In the genomic region with DNA sequence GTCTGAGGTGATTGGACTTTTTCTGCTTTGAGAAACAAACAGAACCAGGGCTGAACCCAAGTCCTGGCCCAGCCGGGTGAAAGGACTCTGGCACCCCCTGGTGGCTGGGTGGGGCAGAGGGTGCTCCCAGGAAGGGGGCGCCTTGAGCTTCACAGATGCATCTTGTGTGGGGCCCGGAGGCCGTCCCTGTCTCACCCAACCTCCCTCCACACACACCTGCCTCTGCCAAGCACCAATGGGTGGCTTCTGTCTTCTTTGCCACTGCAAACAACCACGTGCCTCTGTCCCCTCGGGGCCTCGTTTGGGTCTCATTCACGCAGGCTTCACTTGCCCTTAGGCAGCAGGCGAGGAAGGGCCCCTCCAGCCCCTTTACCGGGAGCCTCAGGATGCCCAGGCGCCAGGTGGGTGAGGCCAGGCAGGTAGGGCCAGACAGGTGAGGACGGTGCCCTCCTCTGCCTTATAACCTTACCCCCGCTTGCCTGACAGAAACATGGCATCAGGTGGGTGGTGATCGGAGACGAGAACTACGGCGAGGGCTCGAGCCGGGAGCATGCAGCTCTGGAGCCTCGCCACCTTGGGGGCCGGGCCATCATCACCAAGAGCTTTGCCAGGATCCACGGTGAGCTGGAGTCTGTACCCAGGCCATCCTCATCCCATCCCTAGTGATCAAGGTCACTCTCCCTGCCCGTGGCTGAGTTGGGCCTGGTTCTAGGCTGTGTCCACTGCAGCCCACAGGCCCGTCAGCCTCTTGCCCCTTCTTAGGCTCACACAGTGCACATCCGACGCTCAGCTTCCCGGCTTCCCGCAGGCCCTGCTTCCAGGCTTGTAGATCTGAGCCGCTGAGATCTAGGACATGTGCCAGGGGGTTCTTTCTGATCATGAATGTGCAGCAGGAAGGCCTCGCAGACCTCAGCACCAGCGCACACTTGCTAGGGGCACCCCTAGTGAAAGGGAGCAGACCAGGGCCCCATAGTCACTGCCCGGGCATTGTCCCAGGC, we compare ENCODE assay signal across 9 cellular contexts. TPM values are rescaled to one million over a fixed set of nuclear protein-coding genes. Genes with fewer than 3 reads are reported as not detected.
DNase-seq lines count a peak whose midpoint lies in the region; ATAC-seq and TF ChIP-seq lines count a peak whose summit lies in the region.
"Had no signal": no experiment of that assay in that cellular context is flagged by ENCODE, and none has a peak within 500 bp of the region (broad histone marks: within the 10 kb centered on the region; RNA-seq: fewer than 3 reads in every experiment).

No MANE protein-coding gene starts in this region.

- peaks cover 21% of the 10 kb centered on the region for H3K4me1 ChIP-seq in osteoblast (ENCODE audit: insufficient read depth, low read length)
- peaks cover 3% of the 10 kb centered on the region for H3K4me1 ChIP-seq in thymus (ENCODE audit: control insufficient read depth, insufficient read depth, low read length)

- H3K79me2 ChIP-seq in osteoblast (ENCODE audit: insufficient read depth, low read length) = peaks cover 25% of the 10 kb centered on the region

- H2AFZ ChIP-seq in osteoblast (ENCODE audit: low read length) = no peak overlapping the region

- H3K9me3 ChIP-seq in osteoblast (ENCODE audit: low read depth, low read length) (no peaks in the 10 kb centered on the region), thymus (ENCODE audit: control insufficient read depth) (no peaks in the 10 kb centered on the region)

- H3K4me3 ChIP-seq in osteoblast (ENCODE audit: insufficient read depth, low read length) = no peak overlapping the region
- H3K4me3 ChIP-seq in thymus (ENCODE audit: low read length) = no peak overlapping the region

- DNase-seq in ELR (ENCODE audit: low read depth) (peak; percentile 49), NCI-H2196 treated with DMSO at 0.1 percent for 48 hours (lab: John Stamatoyannopoulos, UW; ENCODE audit: unreplicated experiment) (peak; percentile 26), activated T-cell treated with anti-CD3 and anti-CD28 coated beads for 24 hours (ENCODE audit: low read depth) (peak; percentile 58), osteoblast (ENCODE audit: insufficient read length, low spot score, missing footprints) (peak; percentile 98), ureter (ENCODE audit: low spot score) (no peak)

- no peak overlapping the region for H3K4me2 ChIP-seq in osteoblast (ENCODE audit: insufficient read depth, low read length)

- peak; percentile 87 for TF ChIP-seq CTCF in osteoblast (IDR thresholded peaks at IDR 0.05; ENCODE audit: extremely low read depth, low read depth, low read length)

- H3K27ac ChIP-seq in osteoblast (ENCODE audit: low read depth, low read length) = peak overlapping the region; percentile 49
- H3K27ac ChIP-seq in thymus (ENCODE audit: low read depth) = peak overlapping the region; percentile 37

- WGBS in thymus = 95% methylated on average over 32 of the region's 32 CpGs

- peaks cover 44% of the 10 kb centered on the region for H4K20me1 ChIP-seq in osteoblast (ENCODE audit: insufficient read depth, low read length)

- H3K27me3 ChIP-seq in osteoblast (ENCODE audit: insufficient read depth, low read length) (no peaks in the 10 kb centered on the region), thymus (ENCODE audit: control insufficient read depth, insufficient read depth) (no peaks in the 10 kb centered on the region)

- H3K36me3 ChIP-seq in osteoblast (ENCODE audit: insufficient read depth, low read length) = peaks cover 73% of the 10 kb centered on the region
- H3K36me3 ChIP-seq in thymus (ENCODE audit: control insufficient read depth, insufficient read depth) = peaks cover 87% of the 10 kb centered on the region

- ATAC-seq in esophagus mucosa (peak; percentile 35), GM21619 (IDR thresholded peaks at IDR 0.05; ENCODE audit: unreplicated experiment) (no peak)

RNA-seq across cellular contexts. Expression of a gene that starts 17.2 kb away (rescaled TPM):
- total RNA-seq in esophagus mucosa (27.8 TPM), osteoblast (26.2 and 27.9 TPM in 2 replicates), ureter (54.2 TPM)
- polyA plus RNA-seq in thymus = 14.9 TPM

RNA-seq across cellular contexts. Expression of a gene that starts 33.7 kb away (rescaled TPM):
- total RNA-seq in esophagus mucosa (0.08 TPM), osteoblast (0.88 and 1.1 TPM in 2 replicates), ureter (1.8 TPM)
- 3.0 TPM for polyA plus RNA-seq in thymus
- total RNA-seq: T-helper 2 cell treated with Interferon-gamma antibody and Interleukin-4, amounts not matched to agents 100 ng/mL and 5 ng/mL, for 36 hours had no signal

RNA-seq across cellular contexts. Expression of a gene that starts 58.2 kb away (rescaled TPM):
- total RNA-seq in esophagus mucosa (66.5 TPM), osteoblast (57.9 and 60.4 TPM in 2 replicates), ureter (121 TPM)
- polyA plus RNA-seq in thymus = 29.7 TPM

RNA-seq across cellular contexts. Expression of a gene that starts 58.6 kb away (rescaled TPM):
- total RNA-seq in esophagus mucosa (39.2 TPM), osteoblast (27.7 and 38.4 TPM in 2 replicates), ureter (32.3 TPM)
- polyA plus RNA-seq in thymus = 65.7 TPM
